In the genomic region with DNA sequence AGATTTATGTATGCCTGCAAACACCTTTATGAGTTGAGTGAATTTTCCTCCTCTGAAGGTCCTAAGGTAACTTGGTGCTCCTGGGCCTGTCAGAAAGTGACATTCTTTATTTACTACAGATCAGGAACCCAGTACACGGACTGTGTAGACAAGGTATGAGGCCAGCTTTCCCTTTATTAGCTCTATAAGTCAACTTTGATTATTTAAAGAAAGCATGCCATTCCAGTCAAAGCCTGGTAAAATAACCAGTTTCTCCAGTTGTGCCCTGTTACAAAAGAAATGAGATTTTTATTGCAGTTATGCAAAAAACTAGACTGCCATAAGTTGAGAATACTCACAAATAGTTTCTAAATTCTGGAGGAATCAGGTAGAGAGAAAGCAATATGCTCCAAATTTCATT, we compare ENCODE assay signal across 32 cellular contexts.
"Had no signal": no experiment of that assay in that cellular context is flagged by ENCODE, and none has a peak within 500 bp of the region (broad histone marks: within the 10 kb centered on the region; RNA-seq: fewer than 3 reads in every experiment).

No MANE protein-coding gene starts in this region.

- H3K4me1 ChIP-seq: adrenal gland, body of pancreas, breast epithelium had no signal

- H3K4me3 ChIP-seq: adrenal gland, body of pancreas, breast epithelium had no signal

- H3K36me3 ChIP-seq: adrenal gland, brain microvascular endothelial cell, breast epithelium had no signal

- DNase-seq: activated B cell treated with CpG ODN at 0.5 μM for 24 hours; activated CD4-positive, alpha-beta memory T cell treated with anti-CD3 and anti-CD28 coated beads for 36 hours; activated CD4-positive, alpha-beta T cell treated with anti-CD3 and anti-CD28 coated beads for 4 hours; activated CD4-positive, alpha-beta T cell treated with anti-CD3 and anti-CD28 coated beads, Interleukin-2, amount 10 ng/mL, durations not matched to agents 24 days and 14 days; activated CD4-positive, alpha-beta T cell treated with anti-CD3 and anti-CD28 coated beads, Interleukin-2, amount 50 U/mL, for 1 hour; activated CD4-positive, alpha-beta T cell treated with anti-CD3 and anti-CD28 coated beads, Interleukin-2, amount 50 U/mL, for 4 hours; activated CD4-positive, CD25-positive, alpha-beta regulatory T cell treated with anti-CD3 and anti-CD28 coated beads, Interleukin-2, amount 50 U/mL, for 72 hours; activated CD8-positive, alpha-beta memory T cell treated with anti-CD3 and anti-CD28 coated beads, Interleukin-2, amount 50 U/mL, for 4 hours; activated CD8-positive, alpha-beta T cell treated with anti-CD3 and anti-CD28 coated beads for 36 hours; activated effector memory CD4-positive, alpha-beta T cell treated with anti-CD3 and anti-CD28 coated beads, Interleukin-2, amount 50 U/mL, for 16 hours; activated gamma-delta T cell treated with Interleukin-2 at 50 U/mL for 16 hours; activated naive CD4-positive, alpha-beta T cell; activated naive CD4-positive, alpha-beta T cell treated with anti-CD3 and anti-CD28 coated beads for 36 hours; activated naive CD4-positive, alpha-beta T cell treated with anti-CD3 and anti-CD28 coated beads, Interleukin-2, amount 50 U/mL, for 16 hours; activated naive CD8-positive, alpha-beta T cell treated with anti-CD3 and anti-CD28 coated beads for 36 hours; activated T-cell treated with anti-CD3 and anti-CD28 coated beads for 4 hours; activated T-cell treated with anti-CD3 and anti-CD28 coated beads, Interleukin-2, amount 50 U/mL, for 1 hour; activated T-cell treated with anti-CD3 and anti-CD28 coated beads, Interleukin-2, amount 50 U/mL, for 4 hours; activated T-cell treated with anti-CD3 and anti-CD28 coated beads, Interleukin-2, amount 50 U/mL, for 72 hours; adrenal gland; amniotic stem cell; aorta; body of pancreas; brain microvascular endothelial cell; central memory CD4-positive, alpha-beta T cell; T-helper 1 cell; T-helper 2 cell; T-helper 9 cell had no signal

- ATAC-seq: activated CD8-positive, alpha-beta T cell treated with anti-CD3 and anti-CD28 coated beads for 36 hours; activated naive CD4-positive, alpha-beta T cell treated with anti-CD3 and anti-CD28 coated beads, Interleukin-2, amount 50 U/mL, for 72 hours; activated T-cell treated with anti-CD3 and anti-CD28 coated beads, Interleukin-2, amount 50 U/mL, for 4 hours; activated T-cell treated with anti-CD3 and anti-CD28 coated beads, Interleukin-2, amount 50 U/mL, for 72 hours; activated T-helper 17 cell treated with anti-CD3 and anti-CD28 coated beads, Interleukin-2, amount 50 U/mL, for 72 hours; body of pancreas had no signal

- H3K27me3 ChIP-seq: adrenal gland, body of pancreas, brain microvascular endothelial cell, breast epithelium had no signal

- H3K9me3 ChIP-seq: adrenal gland, body of pancreas had no signal

- H3K27ac ChIP-seq: adrenal gland, body of pancreas, brain microvascular endothelial cell, breast epithelium, VCaP had no signal
